Comparison of ENCODE assay signal across 1 cellular context in the genomic region with DNA sequence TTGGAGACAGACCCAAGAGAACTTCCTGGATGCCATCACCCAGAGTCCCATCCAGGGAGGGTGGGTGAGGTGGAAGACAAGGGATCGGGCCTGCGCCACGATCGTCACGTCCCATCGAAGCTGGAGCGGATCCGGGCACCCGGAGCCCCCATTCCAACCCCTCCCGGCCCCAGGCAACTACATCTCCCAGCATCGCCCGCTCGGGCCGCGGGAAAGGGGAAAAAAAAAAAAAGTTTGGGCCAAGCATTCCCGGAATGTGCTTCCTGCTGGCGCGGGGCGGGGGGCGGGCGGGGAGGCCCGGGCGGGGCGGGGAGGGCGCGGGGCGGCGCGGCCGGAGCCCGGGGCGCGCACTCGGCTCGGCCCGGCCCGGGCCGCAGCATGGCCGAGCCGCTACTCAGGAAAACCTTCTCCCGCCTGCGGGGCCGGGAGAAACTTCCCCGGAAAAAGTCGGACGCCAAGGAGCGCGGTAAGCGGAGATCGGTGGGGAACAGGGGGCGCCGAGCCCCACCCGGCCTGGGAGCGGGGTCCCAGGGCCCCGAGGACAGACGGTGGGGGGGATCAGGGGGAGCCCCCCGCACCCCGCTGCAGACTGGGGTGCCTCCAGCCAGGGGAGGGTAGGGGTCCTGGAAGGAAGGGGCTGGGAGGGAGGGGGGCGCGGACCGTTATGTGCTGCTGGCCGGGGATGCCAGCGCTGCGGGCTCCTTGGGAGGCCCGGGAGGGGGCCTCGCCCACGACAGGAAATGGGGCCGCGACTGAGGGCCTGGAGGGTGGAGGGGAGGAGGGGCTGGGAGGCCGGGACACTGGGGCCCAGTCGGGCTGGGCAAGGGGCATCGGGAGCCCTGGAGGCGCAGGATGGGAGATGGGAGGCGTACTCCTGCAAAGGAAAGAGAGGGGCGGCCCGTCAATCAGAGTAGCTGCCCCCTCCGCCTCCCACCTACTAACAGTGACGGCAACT.
TF ChIP-seq lines count a peak whose summit lies in the region.

A gene with protein sequence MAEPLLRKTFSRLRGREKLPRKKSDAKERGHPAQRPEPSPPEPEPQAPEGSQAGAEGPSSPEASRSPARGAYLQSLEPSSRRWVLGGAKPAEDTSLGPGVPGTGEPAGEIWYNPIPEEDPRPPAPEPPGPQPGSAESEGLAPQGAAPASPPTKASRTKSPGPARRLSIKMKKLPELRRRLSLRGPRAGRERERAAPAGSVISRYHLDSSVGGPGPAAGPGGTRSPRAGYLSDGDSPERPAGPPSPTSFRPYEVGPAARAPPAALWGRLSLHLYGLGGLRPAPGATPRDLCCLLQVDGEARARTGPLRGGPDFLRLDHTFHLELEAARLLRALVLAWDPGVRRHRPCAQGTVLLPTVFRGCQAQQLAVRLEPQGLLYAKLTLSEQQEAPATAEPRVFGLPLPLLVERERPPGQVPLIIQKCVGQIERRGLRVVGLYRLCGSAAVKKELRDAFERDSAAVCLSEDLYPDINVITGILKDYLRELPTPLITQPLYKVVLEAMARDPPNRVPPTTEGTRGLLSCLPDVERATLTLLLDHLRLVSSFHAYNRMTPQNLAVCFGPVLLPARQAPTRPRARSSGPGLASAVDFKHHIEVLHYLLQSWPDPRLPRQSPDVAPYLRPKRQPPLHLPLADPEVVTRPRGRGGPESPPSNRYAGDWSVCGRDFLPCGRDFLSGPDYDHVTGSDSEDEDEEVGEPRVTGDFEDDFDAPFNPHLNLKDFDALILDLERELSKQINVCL (plus strand): TSS at position 346 of the 955 bp plus-strand sequence. CDS start 33 bp downstream, at position 379.

TF ChIP-seq in HepG2, 621 proteins besides CTCF, POLR2A, EP300 and RAD21 (continued from another document and continues in another):
- TF ChIP-seq, protein P1, sequence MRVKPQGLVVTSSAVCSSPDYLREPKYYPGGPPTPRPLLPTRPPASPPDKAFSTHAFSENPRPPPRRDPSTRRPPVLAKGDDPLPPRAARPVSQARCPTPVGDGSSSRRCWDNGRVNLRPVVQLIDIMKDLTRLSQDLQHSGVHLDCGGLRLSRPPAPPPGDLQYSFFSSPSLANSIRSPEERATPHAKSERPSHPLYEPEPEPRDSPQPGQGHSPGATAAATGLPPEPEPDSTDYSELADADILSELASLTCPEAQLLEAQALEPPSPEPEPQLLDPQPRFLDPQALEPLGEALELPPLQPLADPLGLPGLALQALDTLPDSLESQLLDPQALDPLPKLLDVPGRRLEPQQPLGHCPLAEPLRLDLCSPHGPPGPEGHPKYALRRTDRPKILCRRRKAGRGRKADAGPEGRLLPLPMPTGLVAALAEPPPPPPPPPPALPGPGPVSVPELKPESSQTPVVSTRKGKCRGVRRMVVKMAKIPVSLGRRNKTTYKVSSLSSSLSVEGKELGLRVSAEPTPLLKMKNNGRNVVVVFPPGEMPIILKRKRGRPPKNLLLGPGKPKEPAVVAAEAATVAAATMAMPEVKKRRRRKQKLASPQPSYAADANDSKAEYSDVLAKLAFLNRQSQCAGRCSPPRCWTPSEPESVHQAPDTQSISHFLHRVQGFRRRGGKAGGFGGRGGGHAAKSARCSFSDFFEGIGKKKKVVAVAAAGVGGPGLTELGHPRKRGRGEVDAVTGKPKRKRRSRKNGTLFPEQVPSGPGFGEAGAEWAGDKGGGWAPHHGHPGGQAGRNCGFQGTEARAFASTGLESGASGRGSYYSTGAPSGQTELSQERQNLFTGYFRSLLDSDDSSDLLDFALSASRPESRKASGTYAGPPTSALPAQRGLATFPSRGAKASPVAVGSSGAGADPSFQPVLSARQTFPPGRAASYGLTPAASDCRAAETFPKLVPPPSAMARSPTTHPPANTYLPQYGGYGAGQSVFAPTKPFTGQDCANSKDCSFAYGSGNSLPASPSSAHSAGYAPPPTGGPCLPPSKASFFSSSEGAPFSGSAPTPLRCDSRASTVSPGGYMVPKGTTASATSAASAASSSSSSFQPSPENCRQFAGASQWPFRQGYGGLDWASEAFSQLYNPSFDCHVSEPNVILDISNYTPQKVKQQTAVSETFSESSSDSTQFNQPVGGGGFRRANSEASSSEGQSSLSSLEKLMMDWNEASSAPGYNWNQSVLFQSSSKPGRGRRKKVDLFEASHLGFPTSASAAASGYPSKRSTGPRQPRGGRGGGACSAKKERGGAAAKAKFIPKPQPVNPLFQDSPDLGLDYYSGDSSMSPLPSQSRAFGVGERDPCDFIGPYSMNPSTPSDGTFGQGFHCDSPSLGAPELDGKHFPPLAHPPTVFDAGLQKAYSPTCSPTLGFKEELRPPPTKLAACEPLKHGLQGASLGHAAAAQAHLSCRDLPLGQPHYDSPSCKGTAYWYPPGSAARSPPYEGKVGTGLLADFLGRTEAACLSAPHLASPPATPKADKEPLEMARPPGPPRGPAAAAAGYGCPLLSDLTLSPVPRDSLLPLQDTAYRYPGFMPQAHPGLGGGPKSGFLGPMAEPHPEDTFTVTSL (CRISPR knock-in tag; IDR thresholded peaks at IDR 0.05; ENCODE audit: borderline replicate concordance), result no peak
- no peak for TF ChIP-seq ZSCAN31 (CRISPR knock-in tag; IDR thresholded peaks at IDR 0.05; ENCODE audit: low read depth)
- TF ChIP-seq HNF4G (IDR thresholded peaks at IDR 0.05; ENCODE audit: borderline replicate concordance, low read depth, low read length), result no peak
- no peak for TF ChIP-seq HNF4G (CRISPR knock-in tag; IDR thresholded peaks at IDR 0.05; ENCODE audit: borderline replicate concordance, low read depth)
- TF ChIP-seq, protein P2, sequence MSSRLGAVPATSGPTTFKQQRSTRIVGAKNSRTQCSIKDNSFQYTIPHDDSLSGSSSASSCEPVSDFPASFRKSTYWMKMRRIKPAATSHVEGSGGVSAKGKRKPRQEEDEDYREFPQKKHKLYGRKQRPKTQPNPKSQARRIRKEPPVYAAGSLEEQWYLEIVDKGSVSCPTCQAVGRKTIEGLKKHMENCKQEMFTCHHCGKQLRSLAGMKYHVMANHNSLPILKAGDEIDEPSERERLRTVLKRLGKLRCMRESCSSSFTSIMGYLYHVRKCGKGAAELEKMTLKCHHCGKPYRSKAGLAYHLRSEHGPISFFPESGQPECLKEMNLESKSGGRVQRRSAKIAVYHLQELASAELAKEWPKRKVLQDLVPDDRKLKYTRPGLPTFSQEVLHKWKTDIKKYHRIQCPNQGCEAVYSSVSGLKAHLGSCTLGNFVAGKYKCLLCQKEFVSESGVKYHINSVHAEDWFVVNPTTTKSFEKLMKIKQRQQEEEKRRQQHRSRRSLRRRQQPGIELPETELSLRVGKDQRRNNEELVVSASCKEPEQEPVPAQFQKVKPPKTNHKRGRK (CRISPR knock-in tag; IDR thresholded peaks at IDR 0.05), result no peak
- TF ChIP-seq, protein P3, sequence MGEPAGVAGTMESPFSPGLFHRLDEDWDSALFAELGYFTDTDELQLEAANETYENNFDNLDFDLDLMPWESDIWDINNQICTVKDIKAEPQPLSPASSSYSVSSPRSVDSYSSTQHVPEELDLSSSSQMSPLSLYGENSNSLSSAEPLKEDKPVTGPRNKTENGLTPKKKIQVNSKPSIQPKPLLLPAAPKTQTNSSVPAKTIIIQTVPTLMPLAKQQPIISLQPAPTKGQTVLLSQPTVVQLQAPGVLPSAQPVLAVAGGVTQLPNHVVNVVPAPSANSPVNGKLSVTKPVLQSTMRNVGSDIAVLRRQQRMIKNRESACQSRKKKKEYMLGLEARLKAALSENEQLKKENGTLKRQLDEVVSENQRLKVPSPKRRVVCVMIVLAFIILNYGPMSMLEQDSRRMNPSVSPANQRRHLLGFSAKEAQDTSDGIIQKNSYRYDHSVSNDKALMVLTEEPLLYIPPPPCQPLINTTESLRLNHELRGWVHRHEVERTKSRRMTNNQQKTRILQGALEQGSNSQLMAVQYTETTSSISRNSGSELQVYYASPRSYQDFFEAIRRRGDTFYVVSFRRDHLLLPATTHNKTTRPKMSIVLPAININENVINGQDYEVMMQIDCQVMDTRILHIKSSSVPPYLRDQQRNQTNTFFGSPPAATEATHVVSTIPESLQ (CRISPR knock-in tag; conservative IDR thresholded peaks at IDR 0.05), result no peak
- TF ChIP-seq TP53 (CRISPR knock-in tag; conservative IDR thresholded peaks at IDR 0.05), result no peak
- TF ChIP-seq NFIC (IDR thresholded peaks at IDR 0.05; ENCODE audit: low read length), result no peak
- TF ChIP-seq, protein P4, sequence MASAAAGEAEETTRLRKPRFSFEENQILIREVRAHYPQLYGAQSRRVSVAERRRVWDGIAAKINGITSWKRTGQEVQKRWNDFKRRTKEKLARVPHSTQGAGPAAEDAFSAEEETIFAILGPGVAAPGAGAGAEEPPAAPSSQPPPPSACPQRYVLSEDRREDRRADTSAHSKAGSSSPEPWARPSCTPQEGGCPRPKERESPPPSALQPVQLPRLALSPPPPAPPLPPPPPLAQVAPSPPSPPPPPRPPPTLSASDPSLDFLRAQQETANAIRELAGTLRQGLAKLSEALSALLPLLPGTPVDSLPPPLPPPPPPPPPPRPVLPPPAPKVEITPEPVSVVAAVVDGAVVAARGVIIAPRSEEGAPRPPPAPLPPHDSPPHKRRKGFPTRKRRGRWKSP (CRISPR knock-in tag; IDR thresholded peaks at IDR 0.05), result no peak
- TF ChIP-seq ZNF782 (CRISPR knock-in tag; IDR thresholded peaks at IDR 0.05; ENCODE audit: borderline replicate concordance), result no peak
- TF ChIP-seq FOXK1 (CRISPR knock-in tag; IDR thresholded peaks at IDR 0.05; ENCODE audit: borderline replicate concordance, low read depth), result no peak
- no peak for TF ChIP-seq STAG1 (CRISPR knock-in tag; IDR thresholded peaks at IDR 0.05)
- no peak for TF ChIP-seq ZFP90 (CRISPR knock-in tag; IDR thresholded peaks at IDR 0.05; ENCODE audit: borderline replicate concordance)
- TF ChIP-seq, protein P5, sequence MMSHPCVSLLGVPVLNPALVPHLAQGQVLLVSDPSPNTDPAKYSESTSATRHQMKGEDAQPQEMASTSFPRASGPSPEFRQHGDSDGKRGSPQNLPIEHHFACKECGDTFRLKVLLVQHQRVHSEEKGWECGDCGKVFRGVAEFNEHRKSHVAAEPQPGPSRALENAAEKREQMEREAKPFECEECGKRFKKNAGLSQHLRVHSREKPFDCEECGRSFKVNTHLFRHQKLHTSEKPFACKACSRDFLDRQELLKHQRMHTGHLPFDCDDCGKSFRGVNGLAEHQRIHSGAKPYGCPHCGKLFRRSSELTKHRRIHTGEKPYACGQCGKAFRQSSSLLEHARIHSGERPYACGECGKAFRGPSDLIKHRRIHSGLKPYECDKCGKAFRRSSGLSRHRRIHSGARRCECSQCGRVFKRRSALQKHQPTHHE (CRISPR knock-in tag; IDR thresholded peaks at IDR 0.05; ENCODE audit: borderline replicate concordance), result no peak
- no peak for TF ChIP-seq ZNF17 (CRISPR knock-in tag; IDR thresholded peaks at IDR 0.05)
- no peak for TF ChIP-seq SRSF9 (IDR thresholded peaks at IDR 0.05; ENCODE audit: borderline replicate concordance, insufficient read depth, low read depth, low read length, poor library complexity, severe bottlenecking)
- TF ChIP-seq LCORL (IDR thresholded peaks at IDR 0.05), result no peak
- no peak for TF ChIP-seq LCORL (CRISPR knock-in tag; IDR thresholded peaks at IDR 0.05)
- TF ChIP-seq ATM (IDR thresholded peaks at IDR 0.05; ENCODE audit: borderline replicate concordance), result no peak
- no peak for TF ChIP-seq YEATS2 (CRISPR knock-in tag; IDR thresholded peaks at IDR 0.05; ENCODE audit: borderline replicate concordance)
- TF ChIP-seq, protein P6, sequence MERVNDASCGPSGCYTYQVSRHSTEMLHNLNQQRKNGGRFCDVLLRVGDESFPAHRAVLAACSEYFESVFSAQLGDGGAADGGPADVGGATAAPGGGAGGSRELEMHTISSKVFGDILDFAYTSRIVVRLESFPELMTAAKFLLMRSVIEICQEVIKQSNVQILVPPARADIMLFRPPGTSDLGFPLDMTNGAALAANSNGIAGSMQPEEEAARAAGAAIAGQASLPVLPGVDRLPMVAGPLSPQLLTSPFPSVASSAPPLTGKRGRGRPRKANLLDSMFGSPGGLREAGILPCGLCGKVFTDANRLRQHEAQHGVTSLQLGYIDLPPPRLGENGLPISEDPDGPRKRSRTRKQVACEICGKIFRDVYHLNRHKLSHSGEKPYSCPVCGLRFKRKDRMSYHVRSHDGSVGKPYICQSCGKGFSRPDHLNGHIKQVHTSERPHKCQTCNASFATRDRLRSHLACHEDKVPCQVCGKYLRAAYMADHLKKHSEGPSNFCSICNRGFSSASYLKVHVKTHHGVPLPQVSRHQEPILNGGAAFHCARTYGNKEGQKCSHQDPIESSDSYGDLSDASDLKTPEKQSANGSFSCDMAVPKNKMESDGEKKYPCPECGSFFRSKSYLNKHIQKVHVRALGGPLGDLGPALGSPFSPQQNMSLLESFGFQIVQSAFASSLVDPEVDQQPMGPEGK (CRISPR knock-in tag; IDR thresholded peaks at IDR 0.05), result peak; percentile 70
- TF ChIP-seq ZNF616 (CRISPR knock-in tag; IDR thresholded peaks at IDR 0.05; ENCODE audit: low read depth), result no peak
- TF ChIP-seq ZNF577 (CRISPR knock-in tag; IDR thresholded peaks at IDR 0.05; ENCODE audit: borderline replicate concordance, low read depth), result no peak
- TF ChIP-seq, protein P7, sequence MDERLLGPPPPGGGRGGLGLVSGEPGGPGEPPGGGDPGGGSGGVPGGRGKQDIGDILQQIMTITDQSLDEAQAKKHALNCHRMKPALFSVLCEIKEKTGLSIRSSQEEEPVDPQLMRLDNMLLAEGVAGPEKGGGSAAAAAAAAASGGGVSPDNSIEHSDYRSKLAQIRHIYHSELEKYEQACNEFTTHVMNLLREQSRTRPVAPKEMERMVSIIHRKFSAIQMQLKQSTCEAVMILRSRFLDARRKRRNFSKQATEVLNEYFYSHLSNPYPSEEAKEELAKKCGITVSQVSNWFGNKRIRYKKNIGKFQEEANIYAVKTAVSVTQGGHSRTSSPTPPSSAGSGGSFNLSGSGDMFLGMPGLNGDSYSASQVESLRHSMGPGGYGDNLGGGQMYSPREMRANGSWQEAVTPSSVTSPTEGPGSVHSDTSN (CRISPR knock-in tag; IDR thresholded peaks at IDR 0.05), result no peak
- TF ChIP-seq, protein P8, sequence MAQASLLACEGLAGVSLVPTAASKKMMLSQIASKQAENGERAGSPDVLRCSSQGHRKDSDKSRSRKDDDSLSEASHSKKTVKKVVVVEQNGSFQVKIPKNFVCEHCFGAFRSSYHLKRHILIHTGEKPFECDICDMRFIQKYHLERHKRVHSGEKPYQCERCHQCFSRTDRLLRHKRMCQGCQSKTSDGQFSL (CRISPR knock-in tag; IDR thresholded peaks at IDR 0.05), result no peak
- TF ChIP-seq ZNF343 (CRISPR knock-in tag; IDR thresholded peaks at IDR 0.05), result no peak
